In the genomic region with DNA sequence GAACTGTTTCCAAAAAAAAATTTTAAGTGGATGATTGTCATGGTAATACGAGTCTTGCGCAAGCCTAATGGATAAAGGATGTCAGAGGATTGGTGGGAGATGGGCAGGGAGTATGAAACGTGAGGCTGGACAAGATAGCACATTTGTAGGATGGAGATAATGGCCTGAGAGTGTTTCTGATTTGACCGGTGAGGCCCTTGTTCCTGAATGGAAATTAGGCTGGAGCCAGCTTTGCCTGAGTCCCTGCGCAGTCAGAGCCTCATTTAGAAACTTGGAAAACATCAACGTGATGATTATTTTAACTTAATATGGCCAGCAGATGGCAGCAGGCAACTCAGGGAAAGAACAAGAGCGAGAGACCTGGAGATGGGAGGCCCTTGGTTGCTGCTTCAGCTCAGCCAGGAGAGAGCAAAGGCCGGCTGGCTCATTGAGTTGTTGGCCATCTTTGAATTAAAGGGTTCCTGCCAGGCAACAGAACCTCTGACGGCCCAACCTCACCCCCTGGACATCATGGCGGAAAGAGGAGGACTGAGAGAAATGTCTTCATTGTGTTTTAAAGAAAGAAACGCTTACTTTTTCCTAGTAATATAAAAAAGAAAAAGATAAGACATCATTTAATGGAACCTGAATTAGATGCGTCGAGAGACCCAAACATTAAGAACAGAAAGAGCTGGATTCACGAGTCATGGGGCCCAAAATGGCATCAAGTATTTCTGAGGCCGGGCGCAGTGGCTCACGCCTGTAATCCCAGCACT, we compare ENCODE assay signal across 9 cellular contexts.
DNase-seq lines count a peak whose midpoint lies in the region; ATAC-seq, FAIRE-seq and TF ChIP-seq lines count a peak whose summit lies in the region.
"Had no signal": no experiment of that assay in that cellular context is flagged by ENCODE, and none has a peak within 500 bp of the region (broad histone marks: within the 10 kb centered on the region; RNA-seq: fewer than 3 reads in every experiment).

No MANE protein-coding gene starts in this region.

- no peaks in the 10 kb centered on the region for H3K9me3 Mint-ChIP-seq in activated T-helper 1 cell treated with anti-CD3 and anti-CD28 coated beads, Interleukin-12 subunit alpha, Interleukin-12 subunit beta, Interleukin-2, Interleukin-4 antibody, amounts not matched to agents 30 ng/mL and 10 ng/mL and 1 ng/mL, durations not matched to agents 14 hours and 24 hours and 36 hours
- H3K9me3 Mint-ChIP-seq: dendritic cell treated with granulocyte-macrophage colony-stimulating factor and Interleukin-4, amounts not matched to agents 40 ng/mL and 50 ng/mL, for 4 days had no signal

- peaks cover 5% of the 10 kb centered on the region for H3K27me3 Mint-ChIP-seq in activated T-helper 1 cell treated with anti-CD3 and anti-CD28 coated beads, Interleukin-12 subunit alpha, Interleukin-12 subunit beta, Interleukin-2, Interleukin-4 antibody, amounts not matched to agents 30 ng/mL and 10 ng/mL and 1 ng/mL, durations not matched to agents 14 hours and 24 hours and 36 hours (ENCODE audit: insufficient read depth)
- H3K27me3 Mint-ChIP-seq: dendritic cell treated with granulocyte-macrophage colony-stimulating factor and Interleukin-4, amounts not matched to agents 40 ng/mL and 50 ng/mL, for 4 days had no signal

- no peaks in the 10 kb centered on the region for H3K9me3 ChIP-seq in thoracic aorta

- H3K27ac Mint-ChIP-seq in activated T-helper 1 cell treated with anti-CD3 and anti-CD28 coated beads, Interleukin-12 subunit alpha, Interleukin-12 subunit beta, Interleukin-2, Interleukin-4 antibody, amounts not matched to agents 30 ng/mL and 10 ng/mL and 1 ng/mL, durations not matched to agents 14 hours and 24 hours and 36 hours: no peak overlapping the region
- H3K27ac Mint-ChIP-seq: dendritic cell treated with granulocyte-macrophage colony-stimulating factor and Interleukin-4, amounts not matched to agents 40 ng/mL and 50 ng/mL, for 4 days had no signal

- TF ChIP-seq CTCF in LNCAP (IDR thresholded peaks at IDR 0.05): peak; percentile 55; the same call in 1 of the 2 replicates
- TF ChIP-seq CTCF in thoracic aorta (IDR thresholded peaks at IDR 0.05): peak; percentile 63

- no peak overlapping the region for H3K4me3 Mint-ChIP-seq in activated T-helper 1 cell treated with anti-CD3 and anti-CD28 coated beads, Interleukin-12 subunit alpha, Interleukin-12 subunit beta, Interleukin-2, Interleukin-4 antibody, amounts not matched to agents 30 ng/mL and 10 ng/mL and 1 ng/mL, durations not matched to agents 14 hours and 24 hours and 36 hours
- H3K4me3 Mint-ChIP-seq: dendritic cell treated with granulocyte-macrophage colony-stimulating factor and Interleukin-4, amounts not matched to agents 40 ng/mL and 50 ng/mL, for 4 days had no signal

- H3K4me1 ChIP-seq in thoracic aorta (ENCODE audit: control insufficient read depth in 1 of 2, low read depth in 2 of 2): no peaks in the 10 kb centered on the region

- H3K4me3 ChIP-seq in thoracic aorta: no peak overlapping the region

- peaks cover 6% of the 10 kb centered on the region for H3K4me1 Mint-ChIP-seq in activated T-helper 1 cell treated with anti-CD3 and anti-CD28 coated beads, Interleukin-12 subunit alpha, Interleukin-12 subunit beta, Interleukin-2, Interleukin-4 antibody, amounts not matched to agents 30 ng/mL and 10 ng/mL and 1 ng/mL, durations not matched to agents 14 hours and 24 hours and 36 hours (ENCODE audit: low read depth)

- ATAC-seq in GM21576 (IDR thresholded peaks at IDR 0.05; ENCODE audit: unreplicated experiment): peak; percentile 70
- ATAC-seq in thoracic aorta (ENCODE audit: insufficient number of reproducible peaks, low FRiP score, low read depth): peak; percentile 69

- FAIRE-seq in RCC 7860 (lab: Jason Lieb, UNC): peak; percentile 66

- intact Hi-C loops in activated T-helper 1 cell treated with anti-CD3 and anti-CD28 coated beads, Interleukin-12 subunit alpha, Interleukin-12 subunit beta, Interleukin-2, Interleukin-4 antibody, amounts not matched to agents 30 ng/mL and 10 ng/mL and 1 ng/mL, durations not matched to agents 14 hours and 24 hours and 36 hours (cut with micrococcal nuclease): loop anchor here (1.0 to 2.0 kb wide), 5 partner anchors 82 to 453 kb away; no protein-coding TSS in a partner anchor

- H3K27me3 ChIP-seq in thoracic aorta (replicated peaks; ENCODE audit: insufficient read depth): no peaks in the 10 kb centered on the region

- H3K36me3 ChIP-seq in thoracic aorta: no peaks in the 10 kb centered on the region

- peak; percentile 91 for DNase-seq in DMS153 (lab: John Stamatoyannopoulos, UW)
- DNase-seq in RCC 7860 (ENCODE audit: low spot score): peak; percentile 59
- peak; percentile 24 for DNase-seq in activated T-helper 1 cell treated with anti-CD3 and anti-CD28 coated beads, Interleukin-12 subunit alpha, Interleukin-12 subunit beta, Interleukin-2, Interleukin-4 antibody, amounts not matched to agents 30 ng/mL and 10 ng/mL and 1 ng/mL, durations not matched to agents 14 hours and 24 hours and 36 hours (ENCODE audit: low spot score)
- peak; percentile 92 for DNase-seq in fibroblast of the conjunctiva (ENCODE audit: low read depth)
- peak in 47 of 56 donors; percentile 2 to 74 (median 25) for DNase-seq in nucleus accumbens (lab: John Stamatoyannopoulos, UW)
- peak; percentile 37 for DNase-seq in thoracic aorta (ENCODE audit: low spot score)

- no peaks in the 10 kb centered on the region for H3K36me3 Mint-ChIP-seq in activated T-helper 1 cell treated with anti-CD3 and anti-CD28 coated beads, Interleukin-12 subunit alpha, Interleukin-12 subunit beta, Interleukin-2, Interleukin-4 antibody, amounts not matched to agents 30 ng/mL and 10 ng/mL and 1 ng/mL, durations not matched to agents 14 hours and 24 hours and 36 hours (ENCODE audit: low read depth)

- H3K27ac ChIP-seq in thoracic aorta: no peak overlapping the region

Comparison
In these comparisons a context has a peak if more than half of its experiments do, and no peak if none do; other contexts are left out.
1. DNase-seq: peak in every context shown above with its lines; median percentile 92 in fibroblast of the conjunctiva; 91 in DMS153; 59 in RCC 7860; 37 in thoracic aorta; 25 in nucleus accumbens; 24 in activated T-helper 1 cell treated with anti-CD3 and anti-CD28 coated beads, Interleukin-12 subunit alpha, Interleukin-12 subunit beta, Interleukin-2, Interleukin-4 antibody, amounts not matched to agents 30 ng/mL and 10 ng/mL and 1 ng/mL, durations not matched to agents 14 hours and 24 hours and 36 hours.